15 cellular contexts compared by ENCODE assay signal in the genomic region with DNA sequence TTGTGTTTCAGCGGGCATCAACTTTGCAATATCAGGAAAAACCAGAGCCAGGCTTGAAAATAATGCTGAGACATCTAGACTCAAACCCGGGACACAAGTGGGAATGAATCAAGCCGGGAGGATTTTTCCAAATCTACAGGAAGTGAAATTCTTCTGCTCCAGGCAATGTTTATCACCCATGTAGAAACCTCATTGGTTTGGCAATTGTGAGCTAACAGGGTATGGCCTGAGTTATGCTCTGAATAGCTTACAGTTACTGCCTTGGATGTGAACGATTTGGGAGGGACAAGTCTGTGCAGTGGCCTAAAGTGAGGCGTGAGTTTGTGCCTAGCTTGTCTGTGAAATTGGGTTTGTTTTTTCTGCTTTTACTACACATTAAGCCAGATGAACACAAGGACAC.
"Had no signal": no experiment of that assay in that cellular context is flagged by ENCODE, and none has a peak within 500 bp of the region (broad histone marks: within the 10 kb centered on the region; RNA-seq: fewer than 3 reads in every experiment).

No MANE protein-coding gene starts in this region.

- ATAC-seq: mucosa of descending colon; naive thymus-derived CD8-positive, alpha-beta T cell; sciatic nerve had no signal

- H3K9me3 ChIP-seq: colonic mucosa, mucosa of descending colon, spleen had no signal

- H3K27ac ChIP-seq: colonic mucosa, hepatocyte, spleen had no signal

- H3K4me3 Mint-ChIP-seq: naive thymus-derived CD8-positive, alpha-beta T cell had no signal

- H3K4me1 ChIP-seq: colonic mucosa, spleen had no signal

- H3K4me3 ChIP-seq: colonic mucosa, hepatocyte, mucosa of descending colon, spleen had no signal

- DNase-seq: colonic mucosa; dermis blood vessel endothelial cell; head of caudate nucleus; kidney glomerular epithelial cell; mucosa of descending colon; naive thymus-derived CD8-positive, alpha-beta T cell; posterior cingulate gyrus; spleen; stimulated activated CD4-positive, alpha-beta T cell treated with anti-CD3 and anti-CD28 coated beads, Interleukin-15, amount 100 ng/mL, for 24 hours; stimulated activated CD4-positive, alpha-beta T cell treated with anti-CD3 and anti-CD28 coated beads, Interleukin-2, amount 100 ng/mL, for 24 hours; stimulated activated CD4-positive, alpha-beta T cell treated with anti-CD3 and anti-CD28 coated beads, Interleukin-4, amount 100 ng/mL, for 4 hours; stimulated activated naive CD4-positive, alpha-beta T cell; trophoblast cell had no signal

- H3K4me1 Mint-ChIP-seq: naive thymus-derived CD8-positive, alpha-beta T cell had no signal

- H3K36me3 ChIP-seq: colonic mucosa, spleen had no signal
